Comparison of ENCODE assay signal across 8 cellular contexts in the genomic region with DNA sequence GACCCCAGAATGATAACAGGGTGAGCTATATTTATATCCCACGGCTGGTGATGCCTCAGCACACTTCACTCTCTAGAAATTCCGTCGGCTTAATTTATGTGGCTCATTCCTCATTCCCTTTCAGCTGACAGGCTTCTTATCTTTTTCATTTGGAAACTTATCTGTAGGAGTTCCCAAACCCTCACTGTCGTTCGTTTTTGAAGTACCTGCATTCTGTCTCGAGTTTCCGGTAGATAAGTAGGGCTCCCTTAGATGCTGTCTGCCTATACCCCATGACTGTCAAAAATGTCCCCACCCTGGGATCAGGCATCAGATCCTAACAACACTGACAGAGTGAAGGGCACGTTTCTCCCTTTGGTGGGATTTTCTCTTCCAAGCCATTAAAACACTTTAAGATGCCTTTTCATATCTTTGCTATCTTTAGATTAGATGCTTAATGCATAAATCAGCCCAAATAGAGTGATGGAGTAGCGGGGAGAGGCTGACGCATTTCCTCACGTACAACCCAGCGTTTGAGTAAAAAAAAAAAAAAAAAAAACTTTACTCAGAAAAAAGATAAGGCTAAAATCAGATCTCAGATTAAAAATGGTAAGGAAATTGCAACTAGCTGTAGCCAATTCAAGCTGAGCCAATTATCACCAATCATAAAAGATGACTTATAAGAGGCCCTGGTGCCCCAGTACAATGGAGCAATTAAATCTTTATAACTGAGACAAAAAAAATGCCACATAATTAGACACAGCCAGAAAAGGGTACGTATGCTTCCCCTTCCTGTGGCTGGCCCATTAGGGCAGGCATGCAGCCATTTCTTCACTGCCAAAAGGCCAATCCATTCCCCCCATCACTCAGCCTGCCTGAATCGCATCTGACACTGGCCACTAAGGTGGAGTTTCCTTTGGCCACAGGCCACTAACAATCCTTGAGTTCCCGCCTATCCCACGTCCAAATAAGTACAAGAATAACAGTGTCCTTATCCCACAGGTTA. TPM values are rescaled to one million over a fixed set of nuclear protein-coding genes. Genes with fewer than 3 reads are reported as not detected.
DNase-seq lines count a peak whose midpoint lies in the region; ATAC-seq and TF ChIP-seq lines count a peak whose summit lies in the region.

No MANE protein-coding gene starts in this region.

- H3K36me3 ChIP-seq in SU-DHL-6 (ENCODE audit: low read length) (peaks cover 69% of the 10 kb centered on the region), subcutaneous abdominal adipose tissue (ENCODE audit: control insufficient read depth in 5 of 5, insufficient read depth in 5 of 5, low read length in 5 of 5) (peaks cover 0 to 27% (median 10%) of the 10 kb centered on the region in 5 donors)

- peak overlapping the region; percentile 56 for H3K27ac ChIP-seq in SU-DHL-6 (ENCODE audit: low read depth, low read length)
- H3K27ac ChIP-seq in subcutaneous abdominal adipose tissue (ENCODE audit: low read depth, low read length) = peak overlapping the region; percentile 37

- H2AFZ ChIP-seq in SU-DHL-6 (ENCODE audit: low read depth, low read length, severe bottlenecking) = no peak overlapping the region

- H3K9me2 ChIP-seq in SU-DHL-6 (replicated peaks; ENCODE audit: insufficient read depth, low read length) = no peaks in the 10 kb centered on the region

- TF ChIP-seq CTCF in SU-DHL-6 (IDR thresholded peaks at IDR 0.05; ENCODE audit: insufficient read depth, low read length, poor library complexity, severe bottlenecking) (no peak), fibroblast of pulmonary artery (IDR thresholded peaks at IDR 0.05; ENCODE audit: low read length, missing control alignments) (no peak)

- H4K20me1 ChIP-seq in SU-DHL-6 (ENCODE audit: low read depth, low read length) = peaks cover 9% of the 10 kb centered on the region; the same call in 1 of the 2 replicates

- H3K36me3 Mint-ChIP-seq in activated CD4-positive, alpha-beta T cell treated with anti-CD3 and anti-CD28 coated beads, Interleukin-2, amount 10 ng/mL, durations not matched to agents 7 days and 5 days (ENCODE audit: low read depth) = peaks cover 77% of the 10 kb centered on the region

- peaks cover 5 to 50% (median 33%) of the 10 kb centered on the region in 5 donors for H3K4me1 ChIP-seq in subcutaneous abdominal adipose tissue (ENCODE audit: control insufficient read depth in 5 of 5, insufficient read depth in 5 of 5, low read length in 5 of 5)

- POLR2A ChIA-PET in activated CD4-positive, alpha-beta T cell treated with anti-CD3 and anti-CD28 coated beads, Interleukin-2, amount 10 ng/mL, durations not matched to agents 7 days and 5 days (lab: Charles Lee) = no interaction called here

- peaks cover 13% of the 10 kb centered on the region for H3K9me3 Mint-ChIP-seq in activated CD4-positive, alpha-beta T cell treated with anti-CD3 and anti-CD28 coated beads, Interleukin-2, amount 10 ng/mL, durations not matched to agents 7 days and 5 days

- CTCF ChIA-PET in activated CD4-positive, alpha-beta T cell treated with anti-CD3 and anti-CD28 coated beads, Interleukin-2, amount 10 ng/mL, durations not matched to agents 7 days and 5 days (lab: Charles Lee) = interaction anchor here (0.6 to 2.9 kb wide), 4 partner anchors 10 to 777 kb away, joined by 3 to 13 read pairs (median 4); no protein-coding TSS in a partner anchor

- H3K27me3 Mint-ChIP-seq in activated CD4-positive, alpha-beta T cell treated with anti-CD3 and anti-CD28 coated beads, Interleukin-2, amount 10 ng/mL, durations not matched to agents 7 days and 5 days = no peaks in the 10 kb centered on the region

- H3K9ac ChIP-seq in SU-DHL-6 (ENCODE audit: low read length) (no peak overlapping the region), subcutaneous abdominal adipose tissue (ENCODE audit: low read length in 5 of 5) (no peak overlapping the region)

- H3F3A ChIP-seq in SU-DHL-6 (ENCODE audit: insufficient read depth) = peaks cover 54% of the 10 kb centered on the region

- peak overlapping the region; percentile 16 for H3K4me2 ChIP-seq in SU-DHL-6 (ENCODE audit: low read depth, low read length, poor library complexity, severe bottlenecking)

- H3K27ac Mint-ChIP-seq in activated CD4-positive, alpha-beta T cell treated with anti-CD3 and anti-CD28 coated beads, Interleukin-2, amount 10 ng/mL, durations not matched to agents 7 days and 5 days = peak overlapping the region; percentile 71

- peak overlapping the region; percentile 12 for H3K4me3 Mint-ChIP-seq in activated CD4-positive, alpha-beta T cell treated with anti-CD3 and anti-CD28 coated beads, Interleukin-2, amount 10 ng/mL, durations not matched to agents 7 days and 5 days

- peaks cover 100% of the 10 kb centered on the region for H3K79me2 ChIP-seq in SU-DHL-6 (ENCODE audit: insufficient read depth, low read length)

- no peak for DNase-seq in activated CD4-positive, alpha-beta T cell treated with anti-CD3 and anti-CD28 coated beads, Interleukin-2, amount 10 ng/mL, durations not matched to agents 7 days and 5 days
- no peak for DNase-seq in activated CD4-positive, alpha-beta T cell treated with anti-CD3 and anti-CD28 coated beads for 4 hours
- DNase-seq in fibroblast of pulmonary artery (ENCODE audit: low read depth) = peak; percentile 52
- DNase-seq in NCI-H1694 (lab: John Stamatoyannopoulos, UW) = no peak
- no peak for DNase-seq in COLO668 (lab: John Stamatoyannopoulos, UW; ENCODE audit: unreplicated experiment)

- no peak for ATAC-seq in GM19023 (IDR thresholded peaks at IDR 0.05; ENCODE audit: unreplicated experiment)

- peaks cover 52% of the 10 kb centered on the region for H3K4me1 Mint-ChIP-seq in activated CD4-positive, alpha-beta T cell treated with anti-CD3 and anti-CD28 coated beads, Interleukin-2, amount 10 ng/mL, durations not matched to agents 7 days and 5 days

- H3K4me3 ChIP-seq in SU-DHL-6 (ENCODE audit: insufficient read depth, low read length, poor library complexity, severe bottlenecking) = no peak overlapping the region
- H3K4me3 ChIP-seq in fibroblast of pulmonary artery (replicated peaks; ENCODE audit: low read depth, low read length) = no peak overlapping the region
- H3K4me3 ChIP-seq in subcutaneous abdominal adipose tissue (ENCODE audit: low read depth in 1 of 5, low read length in 5 of 5) = no peak overlapping the region

- H3K27me3 ChIP-seq in SU-DHL-6 (ENCODE audit: low read length) (no peaks in the 10 kb centered on the region), subcutaneous abdominal adipose tissue (ENCODE audit: control insufficient read depth in 5 of 5, insufficient read depth in 4 of 5, low read length in 5 of 5) (no peaks in the 10 kb centered on the region)

- H3K9me3 ChIP-seq in SU-DHL-6 (ENCODE audit: insufficient read depth, low read length) (no peaks in the 10 kb centered on the region), subcutaneous abdominal adipose tissue (ENCODE audit: control insufficient read depth in 5 of 5, low read length in 5 of 5) (peaks cover 0 to 8% (median 4%) of the 10 kb centered on the region in 5 donors)

RNA-seq across cellular contexts. Expression of a gene that starts 45.1 kb away (rescaled TPM):
- total RNA-seq in activated CD4-positive, alpha-beta T cell treated with anti-CD3 and anti-CD28 coated beads, Interleukin-2, amount 10 ng/mL, durations not matched to agents 7 days and 5 days = 10 to 100 TPM; 57.3 to 57.9 TPM
